ENCODE assay signal across 14 cellular contexts in the genomic region with DNA sequence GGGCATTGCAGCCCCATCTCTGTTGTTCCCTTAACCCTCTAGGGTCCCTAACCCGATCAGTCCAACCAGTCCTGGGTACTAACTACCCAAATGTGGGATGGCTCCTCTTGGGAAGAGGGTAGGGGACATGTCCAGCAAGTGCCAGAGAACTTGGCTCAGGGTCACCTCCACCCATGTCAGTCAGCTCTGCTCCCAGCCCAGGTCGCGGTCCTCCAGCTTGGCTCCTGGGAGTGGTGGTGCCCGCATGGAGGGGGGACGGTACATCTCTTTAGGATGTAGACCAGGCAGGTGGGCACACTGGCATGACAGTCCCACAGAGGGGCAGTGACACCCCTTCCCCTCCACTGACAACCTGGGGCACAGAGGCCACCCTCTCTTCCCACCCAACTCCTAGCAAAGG. TPM values are rescaled to one million over a fixed set of nuclear protein-coding genes. Genes with fewer than 3 reads are reported as not detected.
A peak's percentile ranks its signal among the peaks of the same experiment; 100 is the strongest.
DNase-seq lines count a peak whose midpoint lies in the region; ATAC-seq, FAIRE-seq and TF ChIP-seq lines count a peak whose summit lies in the region.
"Had no signal": no experiment of that assay in that cellular context is flagged by ENCODE, and none has a peak within 500 bp of the region (broad histone marks: within the 10 kb centered on the region; RNA-seq: fewer than 3 reads in every experiment).

No MANE protein-coding gene starts in this region.

- no peak overlapping the region for H2BK12ac ChIP-seq in H1 (ENCODE audit: low read depth, low read length)

- no peak overlapping the region for H3K4me3 Mint-ChIP-seq in osteocyte (ENCODE audit: unreplicated experiment)

- no peak overlapping the region; the same call in 1 of the 2 replicates for H2AK5ac ChIP-seq in H1 (ENCODE audit: low read depth, low read length)

- H3K23me2 ChIP-seq in H1 (ENCODE audit: low read depth, low read length): no peaks in the 10 kb centered on the region

- H3K27ac Mint-ChIP-seq in osteocyte (ENCODE audit: unreplicated experiment): peak overlapping the region; percentile 52

- no peaks in the 10 kb centered on the region for H3K9me3 ChIP-seq in BLaER1 treated with 17β-estradiol and CSF1 and Interleukin-3, amounts not matched to agents 10 nM and 100 nM (replicated peaks in 1 of 11)
- no peaks in the 10 kb centered on the region for H3K9me3 ChIP-seq in H1 (ENCODE audit: insufficient read depth in 2 of 2, low read depth in 1 of 2, low read length in 1 of 2)
- H3K9me3 ChIP-seq: HAP-1 had no signal

- no peak overlapping the region for H3K56ac ChIP-seq in H1 (replicated peaks; ENCODE audit: insufficient read length, low read depth, low read length)

- no peak for TF ChIP-seq POLR2A in H1 (IDR thresholded peaks at IDR 0.05; ENCODE audit: control extremely low read depth in 1 of 2, low read depth in 2 of 2, low read length in 2 of 2)

- 94% methylated on average over 5 of the region's 5 CpGs; no CpG with 5 or more reads in 1 of the 2 experiments for WGBS in H1 (ENCODE audit: extremely low coverage in 1 of 2, insufficient coverage in 1 of 2, insufficient read length in 1 of 2, insufficient replicate concordance in 2 of 2, low coverage in 1 of 2, low lambda C conversion rate in 2 of 2, missing lambda C conversion rate in 1 of 2), 2 experiments

- CTCF ChIA-PET in H1 (lab: Charles Lee; ENCODE audit: partially characterized antibody): interaction anchor here (0.6 to 1.4 kb wide), 5 partner anchors 11 to 137 kb away, joined by 3 to 6 read pairs (median 3); no protein-coding TSS in a partner anchor

- POLR2A ChIA-PET in H1 (lab: Charles Lee; ENCODE audit: partially characterized antibody): interaction anchor here (1.0 to 4.4 kb wide), 10 partner anchors 8 to 162 kb away, joined by 3 to 16 read pairs (median 4); partner anchors contain the start of genes ASB16, GRN and SLC25A39

- no peak overlapping the region for H2BK120ac ChIP-seq in H1 (replicated peaks; ENCODE audit: low read depth, low read length)

- no peak overlapping the region for H3K18ac ChIP-seq in H1 (ENCODE audit: extremely low read depth, low read length)

- no peak for ATAC-seq in GM21526 (IDR thresholded peaks at IDR 0.05; ENCODE audit: low FRiP score, unreplicated experiment)

- H3K4ac ChIP-seq in H1 (replicated peaks; ENCODE audit: insufficient read length, low read depth, low read length): no peak overlapping the region

- H3K79me2 ChIP-seq in H1 (ENCODE audit: control insufficient read depth in 1 of 2, insufficient read depth in 2 of 2, low read length in 2 of 2): peaks cover 0 to 18% of the 10 kb centered on the region in 2 experiments; a peak in 2 of 4 replicates

- H4K20me1 ChIP-seq in BLaER1 treated with 17β-estradiol and CSF1 and Interleukin-3, amounts not matched to agents 10 nM and 100 nM: peaks cover 0 to 74% (median 34%) of the 10 kb centered on the region in 11 experiments; a peak in 21 of 22 replicates
- peaks cover 0 to 18% of the 10 kb centered on the region in 2 experiments for H4K20me1 ChIP-seq in H1 (replicated peaks in 1 of 2; ENCODE audit: control insufficient read depth in 1 of 2, insufficient read depth in 2 of 2, low read length in 2 of 2)

- H2BK20ac ChIP-seq in H1 (ENCODE audit: low read length): no peak overlapping the region

- H4K5ac ChIP-seq in H1 (ENCODE audit: insufficient read length, low read depth, low read length): no peak overlapping the region

- H3K14ac ChIP-seq in H1 (ENCODE audit: insufficient read length): no peak overlapping the region

- H2BK5ac ChIP-seq in H1 (ENCODE audit: low read depth, low read length): 0 out of 2 replicates have a peak overlapping the region, but pooled peaks have one; percentile 27

- H4K91ac ChIP-seq in H1 (replicated peaks; ENCODE audit: insufficient read length, low read length): no peak overlapping the region

- no peaks in the 10 kb centered on the region for H3K27me3 Mint-ChIP-seq in osteocyte (ENCODE audit: unreplicated experiment)

- no peak for TF ChIP-seq CTCF in H1 (IDR thresholded peaks at IDR 0.05; ENCODE audit: control extremely low read depth in 1 of 3, insufficient read depth in 1 of 3, low read depth in 1 of 3, low read length in 3 of 3)
- no peak for TF ChIP-seq CTCF in osteocyte (IDR thresholded peaks at IDR 0.05)

- H3K9me3 Mint-ChIP-seq in osteocyte (ENCODE audit: unreplicated experiment): no peaks in the 10 kb centered on the region

- H2BK15ac ChIP-seq in H1 (ENCODE audit: low read length): no peak overlapping the region

- H2AFZ ChIP-seq in H1 (ENCODE audit: low read length): no peak overlapping the region

- H3K9ac ChIP-seq in BLaER1 treated with 17β-estradiol and CSF1 and Interleukin-3, amounts not matched to agents 10 nM and 100 nM: peak overlapping the region in 8 of 11 experiments; percentile 25 to 72 (median 38); a peak in 10 of 22 replicates
- H3K9ac ChIP-seq in H1 (replicated peaks in 1 of 4; ENCODE audit: extremely low read depth in 1 of 4, low read depth in 3 of 4, low read length in 3 of 4): peak overlapping the region in 1 of 4 experiments; percentile 24; a peak in 1 of 7 replicates

- peaks cover 83 to 97% (median 87%) of the 10 kb centered on the region in 11 experiments for H3K36me3 ChIP-seq in BLaER1 treated with 17β-estradiol and CSF1 and Interleukin-3, amounts not matched to agents 10 nM and 100 nM
- peaks cover 24 to 45% (median 32%) of the 10 kb centered on the region in 4 experiments for H3K36me3 ChIP-seq in H1 (ENCODE audit: control insufficient read depth in 2 of 4, insufficient read depth in 4 of 4, low read length in 3 of 4)

- H3K27ac ChIP-seq in BLaER1 treated with 17β-estradiol and CSF1 and Interleukin-3, amounts not matched to agents 10 nM and 100 nM: peak overlapping the region in 6 of 11 experiments; percentile 20 to 53 (median 34); a peak in 6 of 22 replicates
- no peak overlapping the region for H3K27ac ChIP-seq in H1 (ENCODE audit: low read depth, low read length)

- TF ChIP-seq EP300 in H1 (IDR thresholded peaks at IDR 0.05; ENCODE audit: borderline replicate concordance in 1 of 2, low read depth in 2 of 2, low read length in 2 of 2): no peak

- H3K4me1 ChIP-seq in BLaER1 treated with 17β-estradiol and CSF1 and Interleukin-3, amounts not matched to agents 10 nM and 100 nM: peaks cover 22 to 75% (median 36%) of the 10 kb centered on the region in 10 experiments
- H3K4me1 ChIP-seq in H1 (replicated peaks in 1 of 4; ENCODE audit: control insufficient read depth in 3 of 4, insufficient read depth in 4 of 4, low read length in 3 of 4): peaks cover 0 to 14% (median 9%) of the 10 kb centered on the region in 4 experiments; a peak in 6 of 7 replicates

- H3K79me1 ChIP-seq in H1 (ENCODE audit: low read depth, low read length): no peaks in the 10 kb centered on the region; the same call in none of the 2 replicates

- peaks cover 19% of the 10 kb centered on the region for H3K4me1 Mint-ChIP-seq in osteocyte (ENCODE audit: unreplicated experiment)

- no peak overlapping the region for H3K4me3 ChIP-seq in BLaER1 treated with 17β-estradiol and CSF1 and Interleukin-3, amounts not matched to agents 10 nM and 100 nM
- peak overlapping the region in 3 of 4 experiments; percentile 15 to 28 (median 23); a peak in 2 of 8 replicates for H3K4me3 ChIP-seq in H1 (ENCODE audit: extremely low read depth in 1 of 4, insufficient read depth in 2 of 4, low read depth in 3 of 4, low read length in 4 of 4)
- H3K4me3 ChIP-seq: HAP-1 had no signal

- peaks cover 20% of the 10 kb centered on the region for H3K36me3 Mint-ChIP-seq in osteocyte (ENCODE audit: unreplicated experiment)

- H3K4me2 ChIP-seq in BLaER1 treated with 17β-estradiol and CSF1 and Interleukin-3, amounts not matched to agents 10 nM and 100 nM: peak overlapping the region in 3 of 11 experiments; percentile 31 to 78 (median 69); a peak in 5 of 22 replicates
- H3K4me2 ChIP-seq in H1 (ENCODE audit: insufficient read depth in 1 of 2, low read depth in 2 of 2, low read length in 2 of 2): peak overlapping the region; percentile 37 to 46; a peak in 2 of 4 replicates

- H3K23ac ChIP-seq in H1 (ENCODE audit: insufficient read length): no peak overlapping the region

- H4K8ac ChIP-seq in H1 (ENCODE audit: extremely low read depth, insufficient read depth, low read length): no peak overlapping the region; the same call in 1 of the 2 replicates

- H3K27me3 ChIP-seq in BLaER1 treated with 17β-estradiol and CSF1 and Interleukin-3, amounts not matched to agents 10 nM and 100 nM: no peaks in the 10 kb centered on the region
- no peaks in the 10 kb centered on the region for H3K27me3 ChIP-seq in H1 (replicated peaks in 1 of 4; ENCODE audit: control insufficient read depth in 3 of 4, extremely low read depth in 1 of 4, insufficient read depth in 3 of 4, low read length in 3 of 4)

- DNase-seq in HTR-8/SVneo (ENCODE audit: insufficient read length, low spot score) (no peak), H1 (ENCODE audit: low read depth in 1 of 2, low spot score in 2 of 2) (no peak), osteocyte (ENCODE audit: extremely low spot score, unreplicated experiment) (no peak), NCI-H526 (lab: John Stamatoyannopoulos, UW) (no peak), globus pallidus (ENCODE audit: low spot score) (no peak), ureter (ENCODE audit: low spot score) (no peak)
- DNase-seq: activated CD4-positive, CD25-positive, alpha-beta regulatory T cell; head of caudate nucleus; NCI-H2107 had no signal

- no peak for TF ChIP-seq RAD21 in H1 (IDR thresholded peaks at IDR 0.05 in 1 of 2, conservative IDR thresholded peaks at IDR 0.05 in 1 of 2; ENCODE audit: low read depth in 2 of 2, low read length in 2 of 2)

- FAIRE-seq in HTR-8/SVneo (lab: Jason Lieb, UNC) (peak; percentile 81), H1 (lab: Jason Lieb, UNC) (no peak)
- FAIRE-seq: endometrium had no signal

RNA-seq across cellular contexts. Expression of gene TMUB2, which starts 6.0 kb away (rescaled TPM):
- 15.7 and 18.5 TPM in 2 replicates for total RNA-seq in H1 (2021; fragmentation: NEBNext Ultra II Directional; extraction: Animal tissue kit (Norgen Biotek cat#: 25700))
- 30.5 and 34.7 TPM in 2 replicates for polyA plus RNA-seq in H1 (2011; rRNA removed)
- polyA plus RNA-seq in H1 (2011; cell fraction: cytosol; rRNA removed): 35.0 TPM
- polyA plus RNA-seq in H1 (2011; cell fraction: nucleus; rRNA removed): 123 TPM
- polyA plus RNA-seq in H1 (2012, experiment 1 of 2): 20.5 to 27.2 TPM (median 24.5 TPM) in 4 replicates
- polyA plus RNA-seq in H1 (2012, experiment 2 of 2): 25.0 TPM
- polyA plus RNA-seq in H1 (2013, experiment 1 of 2): 20.5 TPM
- 20.9 TPM for polyA plus RNA-seq in H1 (2013, experiment 2 of 2)
- polyA minus RNA-seq in H1 (2011; rRNA and poly(A)+ RNA removed): 17.9 and 21.7 TPM in 2 replicates
- polyA minus RNA-seq in H1 (2011; cell fraction: cytosol; rRNA and poly(A)+ RNA removed): 10.3 TPM
- 18.4 TPM for polyA minus RNA-seq in H1 (2011; cell fraction: nucleus; rRNA and poly(A)+ RNA removed)
- total RNA-seq in osteocyte (39.3 and 41.3 TPM in 2 replicates), ureter (41.4 TPM)

RNA-seq across cellular contexts. Expression of gene ATXN7L3, which starts 6.9 kb away (rescaled TPM):
- 103 and 106 TPM in 2 replicates for total RNA-seq in H1 (2021; fragmentation: NEBNext Ultra II Directional; extraction: Animal tissue kit (Norgen Biotek cat#: 25700))
- polyA plus RNA-seq in H1 (2011; rRNA removed): 53.7 and 72.5 TPM in 2 replicates
- 64.5 TPM for polyA plus RNA-seq in H1 (2011; cell fraction: cytosol; rRNA removed)
- polyA plus RNA-seq in H1 (2011; cell fraction: nucleus; rRNA removed): 132 TPM
- polyA plus RNA-seq in H1 (2012, experiment 1 of 2): 47.6 to 71.4 TPM (median 64.4 TPM) in 4 replicates
- 60.9 TPM for polyA plus RNA-seq in H1 (2012, experiment 2 of 2)
- polyA plus RNA-seq in H1 (2013, experiment 1 of 2): 50.8 TPM
- polyA plus RNA-seq in H1 (2013, experiment 2 of 2): 46.4 TPM
- polyA minus RNA-seq in H1 (2011; rRNA and poly(A)+ RNA removed): 51.4 and 62.5 TPM in 2 replicates
- 36.7 TPM for polyA minus RNA-seq in H1 (2011; cell fraction: cytosol; rRNA and poly(A)+ RNA removed)
- 68.0 TPM for polyA minus RNA-seq in H1 (2011; cell fraction: nucleus; rRNA and poly(A)+ RNA removed)
- total RNA-seq in osteocyte (86.2 and 89.0 TPM in 2 replicates), ureter (66.7 TPM)

RNA-seq across cellular contexts. Expression of gene ASB16, which starts 22.2 kb away (rescaled TPM):
- 0.19 TPM in 1 of 2 replicates, not detected in the other for total RNA-seq in H1 (2021; fragmentation: NEBNext Ultra II Directional; extraction: Animal tissue kit (Norgen Biotek cat#: 25700))
- 0.05 and 0.09 TPM in 2 replicates for polyA plus RNA-seq in H1 (2011; rRNA removed)
- polyA plus RNA-seq in H1 (2011; cell fraction: cytosol; rRNA removed): 0.05 TPM
- 0.17 TPM for polyA plus RNA-seq in H1 (2011; cell fraction: nucleus; rRNA removed)
- 1.7 to 2.5 TPM (median 2.3 TPM) in 4 replicates for polyA plus RNA-seq in H1 (2012, experiment 1 of 2)
- polyA plus RNA-seq in H1 (2012, experiment 2 of 2): 0.79 TPM
- polyA plus RNA-seq in H1 (2013, experiment 1 of 2): 0.06 TPM
- polyA plus RNA-seq in H1 (2013, experiment 2 of 2): 0.04 TPM
- 0.10 TPM in 1 of 2 replicates, not detected in the other for polyA minus RNA-seq in H1 (2011; rRNA and poly(A)+ RNA removed)
- not detected for polyA minus RNA-seq in H1 (2011; cell fraction: cytosol; rRNA and poly(A)+ RNA removed)
- not detected for polyA minus RNA-seq in H1 (2011; cell fraction: nucleus; rRNA and poly(A)+ RNA removed)
- total RNA-seq in osteocyte (not detected in 2 replicates), ureter (0.36 TPM)
- total RNA-seq: osteoblast had no signal

RNA-seq across cellular contexts. Expression of gene UBTF, which starts 26.7 kb away (rescaled TPM):
- total RNA-seq in H1 (2021; fragmentation: NEBNext Ultra II Directional; extraction: Animal tissue kit (Norgen Biotek cat#: 25700)): 102 and 106 TPM in 2 replicates
- 14.7 and 18.0 TPM in 2 replicates for polyA plus RNA-seq in H1 (2011; rRNA removed)
- 31.4 TPM for polyA plus RNA-seq in H1 (2011; cell fraction: cytosol; rRNA removed)
- polyA plus RNA-seq in H1 (2011; cell fraction: nucleus; rRNA removed): 55.2 TPM
- 66.1 to 73.3 TPM (median 70.8 TPM) in 4 replicates for polyA plus RNA-seq in H1 (2012, experiment 1 of 2)
- polyA plus RNA-seq in H1 (2012, experiment 2 of 2): 36.4 TPM
- 64.9 TPM for polyA plus RNA-seq in H1 (2013, experiment 1 of 2)
- polyA plus RNA-seq in H1 (2013, experiment 2 of 2): 63.5 TPM
- polyA minus RNA-seq in H1 (2011; rRNA and poly(A)+ RNA removed): 24.9 and 28.4 TPM in 2 replicates
- 30.1 TPM for polyA minus RNA-seq in H1 (2011; cell fraction: cytosol; rRNA and poly(A)+ RNA removed)
- 42.4 TPM for polyA minus RNA-seq in H1 (2011; cell fraction: nucleus; rRNA and poly(A)+ RNA removed)
- total RNA-seq in osteocyte: 96.9 and 99.0 TPM in 2 replicates
- 108 TPM for total RNA-seq in ureter

RNA-seq across cellular contexts. Expression of gene HROB, which starts 51.0 kb away (rescaled TPM):
- total RNA-seq in H1 (2021; fragmentation: NEBNext Ultra II Directional; extraction: Animal tissue kit (Norgen Biotek cat#: 25700)): 18.8 and 19.4 TPM in 2 replicates
- 21.6 and 24.1 TPM in 2 replicates for polyA plus RNA-seq in H1 (2011; rRNA removed)
- polyA plus RNA-seq in H1 (2011; cell fraction: cytosol; rRNA removed): 17.5 TPM
- 32.1 TPM for polyA plus RNA-seq in H1 (2011; cell fraction: nucleus; rRNA removed)
- polyA plus RNA-seq in H1 (2012, experiment 1 of 2): 16.3 to 20.8 TPM (median 17.6 TPM) in 4 replicates
- 16.8 TPM for polyA plus RNA-seq in H1 (2012, experiment 2 of 2)
- polyA plus RNA-seq in H1 (2013, experiment 1 of 2): 10.8 TPM
- 10.3 TPM for polyA plus RNA-seq in H1 (2013, experiment 2 of 2)
- 35.7 and 36.8 TPM in 2 replicates for polyA minus RNA-seq in H1 (2011; rRNA and poly(A)+ RNA removed)
- 17.8 TPM for polyA minus RNA-seq in H1 (2011; cell fraction: cytosol; rRNA and poly(A)+ RNA removed)
- 18.6 TPM for polyA minus RNA-seq in H1 (2011; cell fraction: nucleus; rRNA and poly(A)+ RNA removed)
- total RNA-seq in osteocyte (2.2 and 2.3 TPM in 2 replicates), ureter (1.3 TPM)

Comparison
In these comparisons a context has a peak if more than half of its experiments do, and no peak if none do; other contexts are left out.
1. H3K4me3 ChIP-seq: peak in H1 (3 of 4); none in BLaER1 treated with 17β-estradiol and CSF1 and Interleukin-3, amounts not matched to agents 10 nM and 100 nM (0 of 10).